8 cellular contexts compared by ENCODE assay signal in genomic region chrX:71098302-71098701, GRCh38. TPM values are rescaled to one million over a fixed set of nuclear protein-coding genes. Genes with fewer than 3 reads are reported as not detected.
A peak's percentile ranks its signal among the peaks of the same experiment; 100 is the strongest.
DNase-seq lines count a peak whose midpoint lies in the region; ATAC-seq and TF ChIP-seq lines count a peak whose summit lies in the region.

No MANE protein-coding gene starts in this region.

- H3K4me3 ChIP-seq in HAP-1 (no peak overlapping the region), cardiac muscle cell (no peak overlapping the region), gastrocnemius medialis (no peak overlapping the region)

- H3K4me1 ChIP-seq in HAP-1 (peaks cover 5% of the 10 kb centered on the region), cardiac muscle cell (ENCODE audit: low read depth) (peaks cover 11% of the 10 kb centered on the region), gastrocnemius medialis (peaks cover 9% of the 10 kb centered on the region in 2 donors)

- ATAC-seq in gastrocnemius medialis (no peak), HG03520 (IDR thresholded peaks at IDR 0.05; ENCODE audit: unreplicated experiment) (no peak), GM19452 (IDR thresholded peaks at IDR 0.05; ENCODE audit: unreplicated experiment) (no peak)

- intact Hi-C loops in gastrocnemius medialis (cut with DNase I; ENCODE audit: low total_unique reads) = no loop called here

- in situ Hi-C loops in HAP-1 (cut with MboI; ENCODE audit: low sequenced_read_pairs) (no loop called here), gastrocnemius medialis (cut with MboI; ENCODE audit: low sequenced_read_pairs in 4 of 4) (no loop called here)

- H3K27me3 ChIP-seq in HAP-1 (ENCODE audit: low read depth) (no peaks in the 10 kb centered on the region), cardiac muscle cell (no peaks in the 10 kb centered on the region), gastrocnemius medialis (no peaks in the 10 kb centered on the region)

- H3K9me3 ChIP-seq in HAP-1 (no peaks in the 10 kb centered on the region), cardiac muscle cell (ENCODE audit: low read depth) (no peaks in the 10 kb centered on the region), gastrocnemius medialis (no peaks in the 10 kb centered on the region)

- TF ChIP-seq CTCF in cardiac muscle cell (IDR thresholded peaks at IDR 0.05; ENCODE audit: low read depth, low read length) (peak; percentile 51), gastrocnemius medialis (IDR thresholded peaks at IDR 0.05 in 4 of 5, conservative IDR thresholded peaks at IDR 0.05 in 1 of 5) (peak in 4 of 5 experiments; percentile 27 to 46 (median 36))

- no peaks in the 10 kb centered on the region for H3K36me3 ChIP-seq in HAP-1 (replicated peaks)
- H3K36me3 ChIP-seq in cardiac muscle cell = no peaks in the 10 kb centered on the region
- no peaks in the 10 kb centered on the region for H3K36me3 ChIP-seq in gastrocnemius medialis

- no peak for TF ChIP-seq POLR2A in gastrocnemius medialis (IDR thresholded peaks at IDR 0.05)

- peak; percentile 55 for DNase-seq in COLO668 (lab: John Stamatoyannopoulos, UW; ENCODE audit: unreplicated experiment)
- DNase-seq in HAP-1 (ENCODE audit: low spot score in 2 of 2) = peak; percentile 39 to 74
- peak; percentile 0 for DNase-seq in SHP77 treated with DMSO at 0.1 percent for 48 hours (lab: John Stamatoyannopoulos, UW)
- DNase-seq in activated naive CD4-positive, alpha-beta T cell (lab: John Stamatoyannopoulos, UW) = peak; percentile 4 to 72 (median 44)
- peak; percentile 56 to 65 for DNase-seq in cardiac muscle cell (ENCODE audit: low read depth in 1 of 2, low spot score in 1 of 2)
- DNase-seq in gastrocnemius medialis = no peak

- H3K27ac ChIP-seq in cardiac muscle cell (no peak overlapping the region), gastrocnemius medialis (no peak overlapping the region)

RNA-seq across cellular contexts. Expression of gene FOXO4, which starts 2.7 kb away (rescaled TPM):
- 16.7 and 24.2 TPM in 2 replicates for total RNA-seq in cardiac muscle cell
- 7.8 and 14.5 TPM in 2 replicates for polyA plus RNA-seq in cardiac muscle cell
- 10 to 100 TPM; 35.2 to 48.0 (median 41.8) TPM for total RNA-seq in gastrocnemius medialis

RNA-seq across cellular contexts. Expression of gene CXorf65, which starts 8.2 kb away (rescaled TPM):
- total RNA-seq in cardiac muscle cell = not detected in 2 replicates
- polyA plus RNA-seq in cardiac muscle cell = not detected in 2 replicates
- total RNA-seq in gastrocnemius medialis = not detected

RNA-seq across cellular contexts. Expression of gene IL2RG, which starts 13.1 kb away (rescaled TPM):
- total RNA-seq in cardiac muscle cell (not detected in 2 replicates), gastrocnemius medialis (1 to 10 TPM in 2 of 4 donors, under 1 TPM in 1, not detected in 1; 0.78 to 3.6 (median 1.3) TPM)
- 2.3 TPM in 1 of 2 replicates, not detected in the other for polyA plus RNA-seq in cardiac muscle cell

RNA-seq across cellular contexts. Expression of gene MED12, which starts 20.1 kb away (rescaled TPM):
- total RNA-seq in cardiac muscle cell (29.2 and 56.5 TPM in 2 replicates), gastrocnemius medialis (10 to 100 TPM; 11.8 to 25.5 (median 17.4) TPM)
- 17.9 and 25.4 TPM in 2 replicates for polyA plus RNA-seq in cardiac muscle cell

RNA-seq across cellular contexts. Expression of gene SNX12, which starts 30.2 kb away (rescaled TPM):
- total RNA-seq in cardiac muscle cell = 45.7 and 62.3 TPM in 2 replicates
- polyA plus RNA-seq in cardiac muscle cell = 6.6 and 9.5 TPM in 2 replicates
- 10 to 100 TPM; 31.7 to 66.9 (median 43.4) TPM for total RNA-seq in gastrocnemius medialis

Comparison
In these comparisons a context has a peak if more than half of its experiments do, and no peak if none do; other contexts are left out.
1. DNase-seq: peak in COLO668 (single experiment), HAP-1 (2 of 2), SHP77 treated with DMSO at 0.1 percent for 48 hours (single experiment), activated naive CD4-positive, alpha-beta T cell (4 of 4) and cardiac muscle cell (2 of 2); none in gastrocnemius medialis (0 of 2).